In genomic region chr19:53507523-53508442, GRCh38 we compare ENCODE assay signal across 1 cellular context.
TF ChIP-seq lines count a peak whose summit lies in the region.

No MANE protein-coding gene starts in this region.

TF ChIP-seq in HepG2, 621 proteins besides CTCF, POLR2A, EP300 and RAD21 (continued from another document and continues in another):
- no peak; a peak in 1 of 4 replicates for TF ChIP-seq ATF4 (CRISPR knock-in tag; IDR thresholded peaks at IDR 0.05)
- no peak for TF ChIP-seq ZNF101 (CRISPR knock-in tag; IDR thresholded peaks at IDR 0.05; ENCODE audit: borderline replicate concordance, low read depth)
- peak; percentile 66; the same call in 1 of the 2 replicates for TF ChIP-seq ZNF12 (CRISPR knock-in tag; IDR thresholded peaks at IDR 0.05)
- TF ChIP-seq, protein P1, sequence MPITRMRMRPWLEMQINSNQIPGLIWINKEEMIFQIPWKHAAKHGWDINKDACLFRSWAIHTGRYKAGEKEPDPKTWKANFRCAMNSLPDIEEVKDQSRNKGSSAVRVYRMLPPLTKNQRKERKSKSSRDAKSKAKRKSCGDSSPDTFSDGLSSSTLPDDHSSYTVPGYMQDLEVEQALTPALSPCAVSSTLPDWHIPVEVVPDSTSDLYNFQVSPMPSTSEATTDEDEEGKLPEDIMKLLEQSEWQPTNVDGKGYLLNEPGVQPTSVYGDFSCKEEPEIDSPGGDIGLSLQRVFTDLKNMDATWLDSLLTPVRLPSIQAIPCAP (CRISPR knock-in tag; IDR thresholded peaks at IDR 0.05; ENCODE audit: low read depth): no peak
- peak; percentile 42; the same call in 1 of the 2 replicates for TF ChIP-seq ZMYM2 (CRISPR knock-in tag; IDR thresholded peaks at IDR 0.05)
- no peak for TF ChIP-seq SATB2 (CRISPR knock-in tag; IDR thresholded peaks at IDR 0.05)
- peak; percentile 45; the same call in 1 of the 2 replicates for TF ChIP-seq ZFP91 (CRISPR knock-in tag; IDR thresholded peaks at IDR 0.05; ENCODE audit: borderline replicate concordance)
- TF ChIP-seq TFAP4 (IDR thresholded peaks at IDR 0.05; ENCODE audit: borderline replicate concordance, low read depth): peak; percentile 99
- TF ChIP-seq TCF7 (IDR thresholded peaks at IDR 0.05; ENCODE audit: low read depth): 0 out of 2 replicates have a peak, but pooled peaks have one; percentile 35
- TF ChIP-seq ZBTB38 (CRISPR knock-in tag; IDR thresholded peaks at IDR 0.05): peak; percentile 65
- no peak for TF ChIP-seq ARNT (IDR thresholded peaks at IDR 0.05)
- TF ChIP-seq KDM6A (CRISPR knock-in tag; IDR thresholded peaks at IDR 0.05; ENCODE audit: low read depth): peak; percentile 95
- no peak for TF ChIP-seq ZSCAN30 (CRISPR knock-in tag; IDR thresholded peaks at IDR 0.05)
- peak; percentile 79 for TF ChIP-seq SPEN (CRISPR knock-in tag; IDR thresholded peaks at IDR 0.05; ENCODE audit: low read depth)
- TF ChIP-seq SCMH1 (CRISPR knock-in tag; IDR thresholded peaks at IDR 0.05; ENCODE audit: borderline replicate concordance): no peak
- TF ChIP-seq TMF1 (CRISPR knock-in tag; IDR thresholded peaks at IDR 0.05; ENCODE audit: low read depth): no peak
- TF ChIP-seq, protein P2, sequence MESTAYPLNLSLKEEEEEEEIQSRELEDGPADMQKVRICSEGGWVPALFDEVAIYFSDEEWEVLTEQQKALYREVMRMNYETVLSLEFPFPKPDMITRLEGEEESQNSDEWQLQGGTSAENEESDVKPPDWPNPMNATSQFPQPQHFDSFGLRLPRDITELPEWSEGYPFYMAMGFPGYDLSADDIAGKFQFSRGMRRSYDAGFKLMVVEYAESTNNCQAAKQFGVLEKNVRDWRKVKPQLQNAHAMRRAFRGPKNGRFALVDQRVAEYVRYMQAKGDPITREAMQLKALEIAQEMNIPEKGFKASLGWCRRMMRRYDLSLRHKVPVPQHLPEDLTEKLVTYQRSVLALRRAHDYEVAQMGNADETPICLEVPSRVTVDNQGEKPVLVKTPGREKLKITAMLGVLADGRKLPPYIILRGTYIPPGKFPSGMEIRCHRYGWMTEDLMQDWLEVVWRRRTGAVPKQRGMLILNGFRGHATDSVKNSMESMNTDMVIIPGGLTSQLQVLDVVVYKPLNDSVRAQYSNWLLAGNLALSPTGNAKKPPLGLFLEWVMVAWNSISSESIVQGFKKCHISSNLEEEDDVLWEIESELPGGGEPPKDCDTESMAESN (CRISPR knock-in tag; conservative IDR thresholded peaks at IDR 0.05): no peak
- peak; percentile 59; the same call in 1 of the 2 replicates for TF ChIP-seq ZNF878 (CRISPR knock-in tag; IDR thresholded peaks at IDR 0.05)
- TF ChIP-seq ZNF496 (CRISPR knock-in tag; IDR thresholded peaks at IDR 0.05; ENCODE audit: insufficient replicate concordance): no peak
- TF ChIP-seq RFX5 (IDR thresholded peaks at IDR 0.05; ENCODE audit: low read depth, low read length): no peak
- no peak for TF ChIP-seq ZSCAN20 (CRISPR knock-in tag; IDR thresholded peaks at IDR 0.05; ENCODE audit: borderline replicate concordance)
- peak; percentile 45; the same call in 1 of the 2 replicates for TF ChIP-seq ZNF710 (CRISPR knock-in tag; IDR thresholded peaks at IDR 0.05; ENCODE audit: borderline replicate concordance)
- no peak for TF ChIP-seq SUZ12 (IDR thresholded peaks at IDR 0.05; ENCODE audit: low read depth, low read length)
- no peak for TF ChIP-seq ZKSCAN5 (CRISPR knock-in tag; IDR thresholded peaks at IDR 0.05)
- TF ChIP-seq YY1 (IDR thresholded peaks at IDR 0.05; ENCODE audit: insufficient read depth, insufficient replicate concordance, low read depth, low read length): no peak
- TF ChIP-seq JUNB (CRISPR knock-in tag; IDR thresholded peaks at IDR 0.05; ENCODE audit: borderline replicate concordance): no peak
- TF ChIP-seq SMC3 (IDR thresholded peaks at IDR 0.05; ENCODE audit: low read length): no peak
- TF ChIP-seq SYNCRIP (IDR thresholded peaks at IDR 0.05; ENCODE audit: insufficient read depth, low read depth, low read length): no peak
- no peak for TF ChIP-seq ZNF615 (CRISPR knock-in tag; IDR thresholded peaks at IDR 0.05; ENCODE audit: borderline replicate concordance)
- TF ChIP-seq ZSCAN22 (CRISPR knock-in tag; IDR thresholded peaks at IDR 0.05): no peak
- peak; percentile 20; the same call in 1 of the 2 replicates for TF ChIP-seq ZNF274 (CRISPR knock-in tag; IDR thresholded peaks at IDR 0.05)
- TF ChIP-seq, protein P3, sequence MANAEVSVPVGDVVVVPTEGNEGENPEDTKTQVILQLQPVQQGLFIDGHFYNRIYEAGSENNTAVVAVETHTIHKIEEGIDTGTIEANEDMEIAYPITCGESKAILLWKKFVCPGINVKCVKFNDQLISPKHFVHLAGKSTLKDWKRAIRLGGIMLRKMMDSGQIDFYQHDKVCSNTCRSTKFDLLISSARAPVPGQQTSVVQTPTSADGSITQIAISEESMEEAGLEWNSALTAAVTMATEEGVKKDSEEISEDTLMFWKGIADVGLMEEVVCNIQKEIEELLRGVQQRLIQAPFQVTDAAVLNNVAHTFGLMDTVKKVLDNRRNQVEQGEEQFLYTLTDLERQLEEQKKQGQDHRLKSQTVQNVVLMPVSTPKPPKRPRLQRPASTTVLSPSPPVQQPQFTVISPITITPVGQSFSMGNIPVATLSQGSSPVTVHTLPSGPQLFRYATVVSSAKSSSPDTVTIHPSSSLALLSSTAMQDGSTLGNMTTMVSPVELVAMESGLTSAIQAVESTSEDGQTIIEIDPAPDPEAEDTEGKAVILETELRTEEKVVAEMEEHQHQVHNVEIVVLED (CRISPR knock-in tag; IDR thresholded peaks at IDR 0.05; ENCODE audit: borderline replicate concordance): peak; percentile 13; the same call in 1 of the 2 replicates
- no peak for TF ChIP-seq FOXA1 (IDR thresholded peaks at IDR 0.05)
- peak; percentile 71 for TF ChIP-seq FOXA1 (CRISPR knock-in tag; IDR thresholded peaks at IDR 0.05)
- TF ChIP-seq ZNF451 (CRISPR knock-in tag; IDR thresholded peaks at IDR 0.05): no peak
- TF ChIP-seq ZNF841 (CRISPR knock-in tag; IDR thresholded peaks at IDR 0.05; ENCODE audit: borderline replicate concordance): no peak
- no peak for TF ChIP-seq CCAR2 (optimal IDR thresholded peaks at IDR 0.05; ENCODE audit: low read depth, low read length)
- TF ChIP-seq, protein P4, sequence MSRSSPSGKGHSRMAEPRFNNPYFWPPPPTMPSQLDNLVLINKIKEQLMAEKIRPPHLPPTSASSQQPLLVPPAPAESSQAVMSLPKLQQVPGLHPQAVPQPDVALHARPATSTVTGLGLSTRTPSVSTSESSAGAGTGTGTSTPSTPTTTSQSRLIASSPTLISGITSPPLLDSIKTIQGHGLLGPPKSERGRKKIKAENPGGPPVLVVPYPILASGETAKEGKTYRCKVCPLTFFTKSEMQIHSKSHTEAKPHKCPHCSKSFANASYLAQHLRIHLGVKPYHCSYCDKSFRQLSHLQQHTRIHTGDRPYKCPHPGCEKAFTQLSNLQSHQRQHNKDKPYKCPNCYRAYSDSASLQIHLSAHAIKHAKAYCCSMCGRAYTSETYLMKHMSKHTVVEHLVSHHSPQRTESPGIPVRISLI (CRISPR knock-in tag; IDR thresholded peaks at IDR 0.05; ENCODE audit: borderline replicate concordance): 0 out of 2 replicates have a peak, but pooled peaks have one; percentile 46
- 0 out of 2 replicates have a peak, but pooled peaks have one; percentile 59 for TF ChIP-seq ATF6 (CRISPR knock-in tag; conservative IDR thresholded peaks at IDR 0.05)
- 0 out of 2 replicates have a peak, but pooled peaks have one; percentile 5 for TF ChIP-seq TBP (CRISPR knock-in tag; IDR thresholded peaks at IDR 0.05)
- TF ChIP-seq MTF2 (CRISPR knock-in tag; IDR thresholded peaks at IDR 0.05; ENCODE audit: borderline replicate concordance): no peak
- TF ChIP-seq HNRNPH1 (optimal IDR thresholded peaks at IDR 0.05; ENCODE audit: low read depth, low read length): no peak
- TF ChIP-seq PLRG1 (conservative IDR thresholded peaks at IDR 0.05): no peak
- TF ChIP-seq FOXK1 (CRISPR knock-in tag; IDR thresholded peaks at IDR 0.05; ENCODE audit: borderline replicate concordance, low read depth): peak; percentile 80; the same call in 1 of the 2 replicates
- no peak for TF ChIP-seq U2AF1 (optimal IDR thresholded peaks at IDR 0.05; ENCODE audit: low read depth, low read length)
- TF ChIP-seq ZNF724P (CRISPR knock-in tag; IDR thresholded peaks at IDR 0.05; ENCODE audit: borderline replicate concordance): no peak
- TF ChIP-seq ZNF766 (CRISPR knock-in tag; IDR thresholded peaks at IDR 0.05; ENCODE audit: borderline replicate concordance): no peak
